In the genomic region with DNA sequence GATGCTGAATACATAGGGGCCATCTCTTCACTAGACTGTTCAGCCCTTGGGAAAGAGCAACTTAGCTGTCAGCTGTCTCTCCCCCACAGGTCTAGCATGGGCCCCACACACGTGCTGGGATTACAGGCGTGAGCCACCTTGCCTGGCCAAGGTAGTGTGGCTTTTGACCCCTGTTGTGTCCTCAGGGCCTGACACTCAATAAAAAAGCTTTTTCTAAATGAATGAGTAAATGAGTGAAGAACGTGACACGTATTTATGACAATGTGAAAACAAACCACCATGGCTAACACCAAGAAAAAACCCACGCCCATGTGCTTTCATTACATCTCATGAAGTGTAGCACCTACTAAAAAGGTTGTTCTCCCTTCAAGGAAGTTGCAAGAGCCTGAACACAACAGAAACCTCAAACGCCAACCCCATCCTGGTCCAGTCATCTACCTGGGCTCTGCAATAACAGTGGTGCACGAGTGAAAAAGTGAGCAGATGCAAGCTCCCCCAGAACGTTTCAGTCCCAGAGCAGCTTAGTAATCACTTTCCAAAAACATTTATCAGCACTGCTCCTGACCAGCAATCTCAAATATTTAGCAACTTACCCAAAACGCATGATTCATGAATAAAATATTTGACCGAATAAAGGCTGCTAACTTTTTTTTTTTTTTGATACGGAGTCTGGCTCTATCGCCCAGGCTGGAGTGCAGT, we compare ENCODE assay signal across 8 cellular contexts. TPM values are rescaled to one million over a fixed set of nuclear protein-coding genes. Genes with fewer than 3 reads are reported as not detected.
DNase-seq lines count a peak whose midpoint lies in the region; ATAC-seq, FAIRE-seq and TF ChIP-seq lines count a peak whose summit lies in the region.

No MANE protein-coding gene starts in this region.

- peaks cover 42% of the 10 kb centered on the region for H3K4me1 ChIP-seq in PC-9 (replicated peaks; ENCODE audit: insufficient read depth)
- peaks cover 5 to 19% of the 10 kb centered on the region in 2 donors for H3K4me1 ChIP-seq in small intestine (ENCODE audit: control insufficient read depth in 2 of 2, insufficient read depth in 1 of 2, low read depth in 1 of 2, low read length in 1 of 2)

- H3F3A ChIP-seq in PC-9 (ENCODE audit: insufficient read depth, low read depth) = peaks cover 41% of the 10 kb centered on the region

- POLR2A ChIA-PET in PC-9 (lab: Charles Lee; ENCODE audit: unreplicated experiment) = interaction anchor here (0.5 to 0.9 kb wide), 4 partner anchors 9 to 144 kb away, joined by 3 to 14 read pairs (median 8); no protein-coding TSS in a partner anchor

- in situ Hi-C loops in brain microvascular endothelial cell (cut with HindIII; ENCODE audit: low pct_ligation_motif_present, low sequenced_read_pairs) = no loop called here

- peak overlapping the region; percentile 76 for H3K4me2 ChIP-seq in PC-9

- WGBS in small intestine, 3 donors = 57 to 62% (median 58%) methylated on average over 12 of the region's 12 CpGs

- H3K9me3 ChIP-seq in PC-9 (ENCODE audit: insufficient read depth, low read depth) (no peaks in the 10 kb centered on the region), small intestine (ENCODE audit: control insufficient read depth, low read depth) (no peaks in the 10 kb centered on the region)

- peak; percentile 34 for ATAC-seq in GM21737 (IDR thresholded peaks at IDR 0.05; ENCODE audit: unreplicated experiment)

- H3K27ac ChIP-seq in PC-9 = peak overlapping the region; percentile 74
- peak overlapping the region; percentile 38 for H3K27ac ChIP-seq in brain microvascular endothelial cell
- peak overlapping the region in 1 of 2 donors; percentile 79 for H3K27ac ChIP-seq in small intestine (ENCODE audit: low read depth in 1 of 2, low read length in 1 of 2)

- no peak for TF ChIP-seq CTCF in PC-9 (conservative IDR thresholded peaks at IDR 0.05)
- TF ChIP-seq CTCF in brain microvascular endothelial cell (IDR thresholded peaks at IDR 0.05; ENCODE audit: low read depth, low read length, missing control alignments) = no peak

- H3K36me3 ChIP-seq in PC-9 (ENCODE audit: low read depth) = peaks cover 8% of the 10 kb centered on the region; the same call in 1 of the 2 replicates
- no peaks in the 10 kb centered on the region for H3K36me3 ChIP-seq in brain microvascular endothelial cell (replicated peaks)
- no peaks in the 10 kb centered on the region for H3K36me3 ChIP-seq in small intestine (ENCODE audit: control insufficient read depth in 2 of 2, insufficient read depth in 2 of 2, low read length in 2 of 2)

- CTCF ChIA-PET in PC-9 (lab: Charles Lee) = interaction anchor here (0.7 to 1.5 kb wide), 11 partner anchors 22 to 1271 kb away, joined by 3 to 9 read pairs (median 4); no protein-coding TSS in a partner anchor

- H3K4me3 ChIP-seq in PC-9 = peak overlapping the region; percentile 31; the same call in 1 of the 2 replicates
- H3K4me3 ChIP-seq in brain microvascular endothelial cell (ENCODE audit: low read depth, low read length) = peak overlapping the region; percentile 24
- no peak overlapping the region for H3K4me3 ChIP-seq in small intestine (ENCODE audit: low read depth in 1 of 2, low read length in 2 of 2)

- intact Hi-C loops in PC-9 (cut with micrococcal nuclease; ENCODE audit: unreplicated experiment) = loop anchor here (1.0 to 10.0 kb wide), 8 partner anchors 81 to 969 kb away; a partner anchor contains a TSS

- no peaks in the 10 kb centered on the region for H3K9me2 ChIP-seq in PC-9 (ENCODE audit: insufficient read depth)

- no peak for FAIRE-seq in small intestine (lab: Jason Lieb, UNC)

- no peaks in the 10 kb centered on the region for H4K20me1 ChIP-seq in PC-9 (ENCODE audit: insufficient read depth)

- no TSS peak for BruUV-seq in PC-9 (replicated peaks; lab: Mats Ljungman, UMichigan)

- DNase-seq in EH (ENCODE audit: low read depth) = peak; percentile 92
- peak; percentile 76 to 95 for DNase-seq in PC-9
- DNase-seq in brain microvascular endothelial cell = peak; percentile 76
- DNase-seq in small intestine = peak; percentile 26
- no peak for DNase-seq in NCI-H2196 treated with DMSO at 0.1 percent for 48 hours (lab: John Stamatoyannopoulos, UW; ENCODE audit: unreplicated experiment)
- no peak for DNase-seq in NCI-H526 treated with DMSO at 0.1 percent for 48 hours (lab: John Stamatoyannopoulos, UW)
- DNase-seq in SIG-M5 treated with dmso at 0.1 percent for 504 hours (lab: John Stamatoyannopoulos, UW; ENCODE audit: unreplicated experiment) = no peak

- 0 out of 2 replicates have a peak overlapping the region, but pooled peaks have one; percentile 3 for H2AFZ ChIP-seq in PC-9

- H3K79me2 ChIP-seq in PC-9 (ENCODE audit: low read depth) = peaks cover 70% of the 10 kb centered on the region

- H3K27me3 ChIP-seq in PC-9 (ENCODE audit: insufficient read depth, low read depth) = no peaks in the 10 kb centered on the region
- H3K27me3 ChIP-seq in brain microvascular endothelial cell (replicated peaks) = no peaks in the 10 kb centered on the region
- no peaks in the 10 kb centered on the region for H3K27me3 ChIP-seq in small intestine (ENCODE audit: control insufficient read depth in 2 of 2, insufficient read depth in 2 of 2, low read length in 2 of 2)

RNA-seq across cellular contexts. Expression of a gene that starts 3.4 kb away (rescaled TPM):
- 81.9 and 84.4 TPM in 2 replicates for total RNA-seq in PC-9 (2021)
- 10 to 100 TPM in 2 of 3 donors, 1 to 10 TPM in 1; 9.5 to 18.3 (median 13.2) TPM for polyA plus RNA-seq in small intestine

RNA-seq across cellular contexts. Expression of a gene that starts 15.5 kb away (rescaled TPM):
- 66.4 and 76.6 TPM in 2 replicates for total RNA-seq in PC-9 (2021)
- polyA plus RNA-seq in small intestine = 10 to 100 TPM; 28.1 to 33.9 (median 31.8) TPM

Comparison
In these comparisons a context has a peak if more than half of its experiments do, and no peak if none do; other contexts are left out.
1. DNase-seq: peak in EH (single experiment), PC-9 (2 of 2), brain microvascular endothelial cell (single experiment) and small intestine (single experiment); none in NCI-H2196 treated with DMSO at 0.1 percent for 48 hours (single experiment), NCI-H526 treated with DMSO at 0.1 percent for 48 hours (single experiment) and SIG-M5 treated with dmso at 0.1 percent for 504 hours (single experiment).
2. H3K4me3 ChIP-seq: peak in PC-9 (single experiment) and brain microvascular endothelial cell (single experiment); none in small intestine (0 of 2).